ENCODE assay signal across 1 cellular context in the genomic region with DNA sequence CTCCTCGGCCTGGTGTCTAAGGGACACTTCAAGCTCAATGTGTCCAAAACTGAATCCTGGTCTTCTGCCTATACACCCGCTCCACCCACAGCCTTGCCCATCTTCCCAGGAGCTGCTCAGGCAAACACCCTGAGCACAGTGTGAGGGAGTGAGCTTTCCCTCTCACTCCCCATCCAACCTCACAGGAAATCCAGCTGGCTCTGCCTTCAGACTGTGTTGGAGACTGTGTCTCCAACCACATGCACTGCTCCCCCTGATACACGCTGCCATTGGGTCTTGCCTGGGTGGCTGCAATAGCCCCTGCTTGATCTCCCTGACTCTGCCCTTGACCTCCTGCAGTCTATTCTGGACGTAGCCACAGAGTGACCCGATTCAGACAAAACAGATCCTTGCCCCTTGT.
TF ChIP-seq lines count a peak whose summit lies in the region.

No MANE protein-coding gene starts in this region.

TF ChIP-seq in GM23338, 12 proteins besides CTCF, POLR2A, EP300 and RAD21 (continued from another document):
- TF ChIP-seq JUNB (IDR thresholded peaks at IDR 0.05; ENCODE audit: unreplicated experiment) (no peak), STAT1 (IDR thresholded peaks at IDR 0.05; ENCODE audit: unreplicated experiment) (no peak)
